23 cellular contexts compared by ENCODE assay signal in genomic region chr5:114830114-114830513, GRCh38.
"Had no signal": no experiment of that assay in that cellular context is flagged by ENCODE, and none has a peak within 500 bp of the region (broad histone marks: within the 10 kb centered on the region; RNA-seq: fewer than 3 reads in every experiment).

No MANE protein-coding gene starts in this region.

- H3K4me1 Mint-ChIP-seq: activated CD4-positive, alpha-beta T cell treated with anti-CD3 and anti-CD28 coated beads, Interleukin-2, amount 10 ng/mL, durations not matched to agents 7 days and 5 days; activated naive CD8-positive, alpha-beta T cell treated with anti-CD3 and anti-CD28 coated beads, Interleukin-2, amount 10 ng/mL, durations not matched to agents 7 days and 5 days had no signal

- H3K27me3 ChIP-seq: adrenal gland had no signal

- H3K27ac Mint-ChIP-seq: activated CD4-positive, alpha-beta memory T cell treated with anti-CD3 and anti-CD28 coated beads for 36 hours; activated CD4-positive, alpha-beta T cell treated with anti-CD3 and anti-CD28 coated beads, Interleukin-2, amount 10 ng/mL, durations not matched to agents 7 days and 5 days; activated naive CD8-positive, alpha-beta T cell treated with anti-CD3 and anti-CD28 coated beads, Interleukin-2, amount 10 ng/mL, durations not matched to agents 7 days and 5 days; activated T-cell treated with anti-CD3 and anti-CD28 coated beads, Interleukin-2, amount 50 U/mL, for 72 hours; activated T-helper 2 cell treated with anti-CD3 and anti-CD28 coated beads, Interferon-gamma antibody, Interleukin-2, Interleukin-4, amounts not matched to agents 10 μg/mL and 5 μg/mL and 100 μg/mL, durations not matched to agents 14 hours and 24 hours and 36 hours had no signal

- DNase-seq: activated CD4-positive, alpha-beta memory T cell treated with anti-CD3 and anti-CD28 coated beads for 36 hours; activated CD4-positive, alpha-beta T cell treated with anti-CD3 and anti-CD28 coated beads, Interleukin-2, amount 10 ng/mL, durations not matched to agents 7 days and 5 days; activated CD4-positive, CD25-positive, alpha-beta regulatory T cell; activated CD8-positive, alpha-beta memory T cell treated with anti-CD3 and anti-CD28 coated beads for 24 hours; activated naive CD4-positive, alpha-beta T cell treated with anti-CD3 and anti-CD28 coated beads, Interleukin-2, amount 50 U/mL, for 16 hours; activated naive CD8-positive, alpha-beta T cell treated with anti-CD3 and anti-CD28 coated beads, Interleukin-2, amount 10 ng/mL, durations not matched to agents 7 days and 5 days; activated T-cell treated with anti-CD3 and anti-CD28 coated beads for 4 hours; activated T-cell treated with anti-CD3 and anti-CD28 coated beads, Interleukin-2, amount 50 U/mL, for 72 hours; adrenal gland; anterior cingulate cortex; Karpas-422; MM.1S; NCI-H1105; NCI-H1436; NCI-H1694 treated with DMSO at 0.1 percent for 48 hours; NCI-H2029 treated with DMSO at 0.1 percent for 48 hours; NCI-H345; NCI-H510A; PC-3; SHP77; T-helper 2 cell; T1000 had no signal

- H3K27me3 Mint-ChIP-seq: activated CD4-positive, alpha-beta memory T cell treated with anti-CD3 and anti-CD28 coated beads for 36 hours; activated CD4-positive, alpha-beta T cell treated with anti-CD3 and anti-CD28 coated beads, Interleukin-2, amount 10 ng/mL, durations not matched to agents 7 days and 5 days; activated naive CD8-positive, alpha-beta T cell treated with anti-CD3 and anti-CD28 coated beads, Interleukin-2, amount 10 ng/mL, durations not matched to agents 7 days and 5 days had no signal

- H3K36me3 ChIP-seq: adrenal gland had no signal

- H3K4me3 Mint-ChIP-seq: activated CD4-positive, alpha-beta memory T cell treated with anti-CD3 and anti-CD28 coated beads for 36 hours; activated CD4-positive, alpha-beta T cell treated with anti-CD3 and anti-CD28 coated beads, Interleukin-2, amount 10 ng/mL, durations not matched to agents 7 days and 5 days; activated naive CD8-positive, alpha-beta T cell treated with anti-CD3 and anti-CD28 coated beads, Interleukin-2, amount 10 ng/mL, durations not matched to agents 7 days and 5 days; activated T-cell treated with anti-CD3 and anti-CD28 coated beads, Interleukin-2, amount 50 U/mL, for 72 hours had no signal

- H3K9me3 ChIP-seq: adrenal gland had no signal

- H3K4me1 ChIP-seq: adrenal gland had no signal

- H3K27ac ChIP-seq: adrenal gland had no signal

- H3K36me3 Mint-ChIP-seq: activated CD4-positive, alpha-beta memory T cell treated with anti-CD3 and anti-CD28 coated beads for 36 hours; activated naive CD8-positive, alpha-beta T cell treated with anti-CD3 and anti-CD28 coated beads, Interleukin-2, amount 10 ng/mL, durations not matched to agents 7 days and 5 days had no signal

- H3K4me3 ChIP-seq: adrenal gland had no signal

- ATAC-seq: activated T-cell treated with anti-CD3 and anti-CD28 coated beads, Interleukin-2, amount 50 U/mL, for 72 hours; PC-3 had no signal
